ENCODE assay signal across 8 cellular contexts in genomic region chr2:171522804-171523338, GRCh38. TPM values are rescaled to one million over a fixed set of nuclear protein-coding genes. Genes with fewer than 3 reads are reported as not detected.
A peak's percentile ranks its signal among the peaks of the same experiment; 100 is the strongest.
DNase-seq lines count a peak whose midpoint lies in the region; ATAC-seq and TF ChIP-seq lines count a peak whose summit lies in the region.

No MANE protein-coding gene starts in this region.

- DNase-seq in stimulated activated CD4-positive, alpha-beta T cell treated with anti-CD3 and anti-CD28 coated beads, Interleukin-1b, Interleukin-23, amount 100 ng/mL, for 48 hours, result peak; percentile 5
- no peak for DNase-seq in stimulated activated CD4-positive, alpha-beta T cell treated with anti-CD3 and anti-CD28 coated beads, Interleukin-12 subunit alpha, Interleukin-12 subunit beta, amount 100 ng/mL, for 4 hours
- DNase-seq in UCSD-AML1 (lab: John Stamatoyannopoulos, UW; ENCODE audit: unreplicated experiment) (peak; percentile 57), fibroblast of lung (ENCODE audit: low read depth in 2 of 2) (peak in 1 of 2 donors; percentile 57), naive B cell (peak; percentile 3), aorta (peak; percentile 67 to 84), DMS153 (lab: John Stamatoyannopoulos, UW) (no peak)

- H3K9me3 ChIP-seq in fibroblast of lung (ENCODE audit: control insufficient read depth, insufficient read depth, low read depth, low read length) (no peaks in the 10 kb centered on the region), aorta (ENCODE audit: control insufficient read depth, low read length) (no peaks in the 10 kb centered on the region)

- peaks cover 11 to 14% (median 14%) of the 10 kb centered on the region in 3 donors for H3K4me1 Mint-ChIP-seq in naive B cell

- no peaks in the 10 kb centered on the region for H3K9me3 Mint-ChIP-seq in naive B cell

- no peaks in the 10 kb centered on the region for H3K36me3 Mint-ChIP-seq in naive B cell

- ATAC-seq in HG03025 (IDR thresholded peaks at IDR 0.05; ENCODE audit: low FRiP score, unreplicated experiment) (peak; percentile 44), naive B cell (ENCODE audit: low read depth in 2 of 2) (peak; percentile 23 to 35), aorta (ENCODE audit: low FRiP score) (peak; percentile 75)

- H3K36me3 ChIP-seq in fibroblast of lung (ENCODE audit: control insufficient read depth, insufficient read depth, low read length), result no peaks in the 10 kb centered on the region
- H3K36me3 ChIP-seq in aorta (ENCODE audit: control insufficient read depth in 1 of 2, insufficient read depth in 2 of 2, low read length in 1 of 2), result no peaks in the 10 kb centered on the region

- H3K27ac Mint-ChIP-seq in naive B cell, result no peak overlapping the region

- H3K4me3 Mint-ChIP-seq in naive B cell, result peak overlapping the region; percentile 77 to 91 (median 82)

- no peaks in the 10 kb centered on the region for H3K27me3 ChIP-seq in fibroblast of lung (ENCODE audit: control insufficient read depth, insufficient read depth, low read length)
- no peaks in the 10 kb centered on the region for H3K27me3 ChIP-seq in aorta (ENCODE audit: control insufficient read depth in 1 of 2, insufficient read depth in 2 of 2, low read length in 1 of 2)

- peak overlapping the region; percentile 75 for H3K9ac ChIP-seq in fibroblast of lung (ENCODE audit: insufficient read depth, low read length)

- peak overlapping the region; percentile 87 for H3K4me2 ChIP-seq in fibroblast of lung (ENCODE audit: extremely low read depth, insufficient read depth, low read length)

- peaks cover 39 to 50% (median 43%) of the 10 kb centered on the region in 3 donors for H3K27me3 Mint-ChIP-seq in naive B cell

- H3K79me2 ChIP-seq in fibroblast of lung (ENCODE audit: control insufficient read depth, insufficient read depth, low read length), result peaks cover 35% of the 10 kb centered on the region

- peak overlapping the region; percentile 71 for H2AFZ ChIP-seq in fibroblast of lung (ENCODE audit: low read length)

- no peak for TF ChIP-seq CTCF in fibroblast of lung (conservative IDR thresholded peaks at IDR 0.05 in 1 of 2, IDR thresholded peaks at IDR 0.05 in 1 of 2; ENCODE audit: low read depth in 1 of 2, low read length in 2 of 2)

- H3K27ac ChIP-seq in fibroblast of lung (ENCODE audit: insufficient read depth, low read length), result peak overlapping the region; percentile 78
- peak overlapping the region; percentile 87 to 92 for H3K27ac ChIP-seq in aorta (ENCODE audit: low read depth in 1 of 2, low read length in 2 of 2)

- intact Hi-C loops in aorta (cut with DNase I), result loop anchor here in 1 of 2 donors (2.0 kb wide), 1 partner anchor 88 kb away; the partner anchor contains the start of gene DCAF17

- WGBS in aorta, 2 donors, result 0 to 1% methylated on average over 55 of the region's 55 CpGs

- peak overlapping the region; percentile 73 to 96 (median 90) for H3K4me3 ChIP-seq in fibroblast of lung (replicated peaks in 1 of 4; ENCODE audit: control extremely low read depth in 1 of 4, insufficient read depth in 1 of 4, low read depth in 3 of 4, low read length in 4 of 4)
- peak overlapping the region; percentile 81 to 96 for H3K4me3 ChIP-seq in aorta (ENCODE audit: low read length in 2 of 2)

- no peaks in the 10 kb centered on the region for H4K20me1 ChIP-seq in fibroblast of lung (ENCODE audit: control insufficient read depth, extremely low read depth, insufficient read depth, low read length)

- H3K4me1 ChIP-seq in fibroblast of lung (ENCODE audit: control insufficient read depth, extremely low read depth, insufficient read depth, low read length) (peaks cover 5% of the 10 kb centered on the region), aorta (ENCODE audit: control insufficient read depth in 1 of 2, insufficient read depth in 2 of 2, low read length in 2 of 2) (peaks cover 0 to 2% of the 10 kb centered on the region in 2 donors)

RNA-seq across cellular contexts. Expression of gene CYBRD1, which starts 0.6 kb away (rescaled TPM):
- total RNA-seq in fibroblast of lung (227 and 334 TPM in 2 replicates), aorta (100 to 1,000 TPM; 200 to 396 TPM)
- polyA plus RNA-seq in fibroblast of lung (132 and 250 TPM in 2 replicates), naive B cell (ENCODE audit: low read depth in 6 of 6) (under 1 TPM in 3 of 6 donors, not detected in 3; 0.06 to 0.50 (median 0.21) TPM), aorta (100 to 1,000 TPM; 124 to 193 TPM)
- 67.7 and 108 TPM in 2 replicates for polyA plus RNA-seq in fibroblast of lung (2012)
- 111 and 159 TPM in 2 replicates for polyA minus RNA-seq in fibroblast of lung (ENCODE audit: low replicate concordance)

Comparison
In these comparisons a context has a peak if more than half of its experiments do, and no peak if none do; other contexts are left out.
1. DNase-seq: peak in stimulated activated CD4-positive, alpha-beta T cell treated with anti-CD3 and anti-CD28 coated beads, Interleukin-1b, Interleukin-23, amount 100 ng/mL, for 48 hours (single experiment), UCSD-AML1 (single experiment), naive B cell (single experiment) and aorta (2 of 2); none in stimulated activated CD4-positive, alpha-beta T cell treated with anti-CD3 and anti-CD28 coated beads, Interleukin-12 subunit alpha, Interleukin-12 subunit beta, amount 100 ng/mL, for 4 hours (single experiment) and DMS153 (single experiment).
2. RNA of gene CYBRD1, which starts 0.6 kb away (polyA plus RNA-seq): 67.7 to 250 TPM in fibroblast of lung and 124 to 193 TPM in aorta; 0.06 to 0.50 TPM in naive B cell; every median in the first group is over 10 times any median in the second.
3. Peak in every context shown above with its lines, with median percentiles within 50 percentile points of each other: ATAC-seq.